In the genomic region with DNA sequence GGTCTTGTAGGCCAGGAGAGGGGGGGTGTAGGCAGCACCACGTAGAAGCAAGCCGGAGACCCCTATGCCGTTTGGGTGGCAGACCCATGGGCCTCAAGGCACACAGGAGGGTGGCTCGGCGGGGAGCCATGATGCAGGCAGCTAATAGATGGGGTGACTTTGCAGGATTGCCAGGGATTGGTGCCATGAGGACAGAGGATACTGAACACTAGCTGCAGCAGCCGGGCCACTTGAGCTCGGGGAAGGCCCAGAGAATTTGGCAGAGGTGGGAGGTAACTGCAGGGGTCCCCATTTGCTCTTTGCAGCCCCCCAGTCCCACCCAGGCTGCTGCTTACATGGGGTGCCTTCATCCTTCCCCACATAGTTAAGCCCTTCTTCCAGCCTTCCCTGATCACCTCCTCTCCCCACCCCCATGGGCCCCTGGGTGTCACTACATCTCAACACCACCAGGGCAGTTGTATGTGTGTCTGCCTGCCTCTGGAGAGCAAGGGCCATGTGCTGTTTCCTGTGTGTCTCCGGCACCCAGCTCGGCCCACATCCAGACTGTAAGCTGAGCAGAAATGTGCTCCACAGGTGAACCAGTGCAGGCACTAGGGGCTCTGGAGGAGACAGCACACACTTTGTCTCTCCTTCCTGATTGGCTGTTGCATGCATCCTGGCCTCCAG, we compare ENCODE assay signal across 8 cellular contexts. TPM values are rescaled to one million over a fixed set of nuclear protein-coding genes. Genes with fewer than 3 reads are reported as not detected.
DNase-seq lines count a peak whose midpoint lies in the region; ATAC-seq, FAIRE-seq and TF ChIP-seq lines count a peak whose summit lies in the region.

No MANE protein-coding gene starts in this region.

- no peak overlapping the region for H3K27ac Mint-ChIP-seq in T-helper 17 cell

- no peak overlapping the region for H3K4me3 Mint-ChIP-seq in T-helper 17 cell

- H3K9ac ChIP-seq in BLaER1 treated with 17β-estradiol and CSF1 and Interleukin-3, amounts not matched to agents 10 nM and 100 nM, result peak overlapping the region in 6 of 11 experiments; percentile 66 to 77 (median 72); a peak in 9 of 22 replicates

- no peaks in the 10 kb centered on the region for H3K9me3 ChIP-seq in BLaER1 treated with 17β-estradiol and CSF1 and Interleukin-3, amounts not matched to agents 10 nM and 100 nM (replicated peaks in 1 of 11)
- no peaks in the 10 kb centered on the region for H3K9me3 ChIP-seq in lower lobe of right lung
- no peaks in the 10 kb centered on the region for H3K9me3 ChIP-seq in T-helper 17 cell (ENCODE audit: control insufficient read depth, low read length, poor library complexity, severe bottlenecking)

- peak overlapping the region in 6 of 10 experiments; percentile 58 to 71 (median 62); a peak in 5 of 20 replicates for H3K4me3 ChIP-seq in BLaER1 treated with 17β-estradiol and CSF1 and Interleukin-3, amounts not matched to agents 10 nM and 100 nM
- H3K4me3 ChIP-seq in lower lobe of right lung, result peak overlapping the region; percentile 59

- no peak for TF ChIP-seq CTCF in lower lobe of right lung (IDR thresholded peaks at IDR 0.05)

- ATAC-seq in lower lobe of right lung, result no peak
- ATAC-seq in GM18519 (IDR thresholded peaks at IDR 0.05; ENCODE audit: low FRiP score, unreplicated experiment), result no peak
- ATAC-seq in HG03521 (IDR thresholded peaks at IDR 0.05; ENCODE audit: unreplicated experiment), result no peak
- no peak for ATAC-seq in T-helper 17 cell

- H3K27me3 Mint-ChIP-seq in T-helper 17 cell, result no peaks in the 10 kb centered on the region

- peaks cover 49 to 96% (median 93%) of the 10 kb centered on the region in 10 experiments for H3K4me1 ChIP-seq in BLaER1 treated with 17β-estradiol and CSF1 and Interleukin-3, amounts not matched to agents 10 nM and 100 nM
- H3K4me1 ChIP-seq in lower lobe of right lung, result peaks cover 53% of the 10 kb centered on the region

- peaks cover 18% of the 10 kb centered on the region for H3K4me1 Mint-ChIP-seq in T-helper 17 cell

- DNase-seq in HTR-8/SVneo (ENCODE audit: insufficient read length, low spot score) (no peak), lower lobe of right lung (no peak), germinal center (ENCODE audit: low spot score) (no peak), T-helper 17 cell (no peak)
- peak; percentile 42 for DNase-seq in activated naive CD4-positive, alpha-beta T cell treated with anti-CD3 and anti-CD28 coated beads, Interleukin-2, amount 50 U/mL, for 16 hours

- no peaks in the 10 kb centered on the region for H3K36me3 Mint-ChIP-seq in T-helper 17 cell (ENCODE audit: low read depth)

- peak; percentile 49 for FAIRE-seq in HTR-8/SVneo (lab: Jason Lieb, UNC)

- peak overlapping the region; percentile 95 to 100 (median 100) for H3K4me2 ChIP-seq in BLaER1 treated with 17β-estradiol and CSF1 and Interleukin-3, amounts not matched to agents 10 nM and 100 nM

- H4K20me1 ChIP-seq in BLaER1 treated with 17β-estradiol and CSF1 and Interleukin-3, amounts not matched to agents 10 nM and 100 nM, result peaks cover 97 to 100% (median 99%) of the 10 kb centered on the region in 11 experiments

- H3K36me3 ChIP-seq in BLaER1 treated with 17β-estradiol and CSF1 and Interleukin-3, amounts not matched to agents 10 nM and 100 nM, result peaks cover 0 to 6% (median 0%) of the 10 kb centered on the region in 11 experiments; a peak in 1 of 22 replicates
- H3K36me3 ChIP-seq in lower lobe of right lung, result no peaks in the 10 kb centered on the region

- H3K27me3 ChIP-seq in BLaER1 treated with 17β-estradiol and CSF1 and Interleukin-3, amounts not matched to agents 10 nM and 100 nM, result peaks cover 0 to 40% (median 6%) of the 10 kb centered on the region in 11 experiments; a peak in 10 of 22 replicates
- no peaks in the 10 kb centered on the region for H3K27me3 ChIP-seq in lower lobe of right lung (ENCODE audit: low read depth)

- intact Hi-C loops in lower lobe of right lung (cut with DNase I), result no loop called here

- peak overlapping the region in 3 of 11 experiments; percentile 28 to 61 (median 45); a peak in 4 of 22 replicates for H3K27ac ChIP-seq in BLaER1 treated with 17β-estradiol and CSF1 and Interleukin-3, amounts not matched to agents 10 nM and 100 nM
- no peak overlapping the region for H3K27ac ChIP-seq in lower lobe of right lung

RNA-seq across cellular contexts. Expression of a gene that starts 52.1 kb away (rescaled TPM):
- total RNA-seq in lower lobe of right lung (77.2 TPM), T-helper 17 cell (100 to 1,000 TPM; 198 to 241 TPM)
